ENCODE assay signal across 17 cellular contexts in the genomic region with DNA sequence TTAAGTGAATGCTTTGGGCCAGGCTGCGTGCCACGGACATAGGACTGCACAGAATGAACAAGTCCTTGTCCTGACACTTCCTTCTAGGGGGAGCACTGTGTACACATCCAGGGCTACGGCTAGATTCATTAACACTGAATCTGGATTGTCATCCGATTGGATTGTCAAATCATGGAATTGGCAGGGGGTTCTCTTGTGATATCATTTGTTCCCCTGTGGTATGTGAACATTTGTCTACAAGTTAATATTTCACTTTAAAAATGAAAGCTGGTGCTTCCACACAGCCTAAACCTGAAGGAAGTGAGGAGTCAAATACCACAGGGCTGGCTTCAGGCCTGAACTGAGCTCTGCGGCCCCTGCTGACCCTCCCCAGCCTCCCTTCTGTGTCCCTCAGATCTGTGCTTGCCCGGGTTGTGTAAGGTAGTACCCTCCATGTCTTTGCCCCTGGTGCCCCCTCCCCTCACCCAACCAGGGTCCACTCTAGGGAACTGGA.
A peak's percentile ranks its signal among the peaks of the same experiment; 100 is the strongest.
DNase-seq lines count a peak whose midpoint lies in the region; ATAC-seq, FAIRE-seq and TF ChIP-seq lines count a peak whose summit lies in the region.
"Had no signal": no experiment of that assay in that cellular context is flagged by ENCODE, and none has a peak within 500 bp of the region (broad histone marks: within the 10 kb centered on the region; RNA-seq: fewer than 3 reads in every experiment).

No MANE protein-coding gene starts in this region.

- no peaks in the 10 kb centered on the region for H4K20me1 ChIP-seq in SK-N-SH (ENCODE audit: insufficient read depth)

- H3K9me3 ChIP-seq in body of pancreas: no peaks in the 10 kb centered on the region
- no peaks in the 10 kb centered on the region for H3K9me3 ChIP-seq in pancreas
- H3K9me3 ChIP-seq in SK-N-SH: no peaks in the 10 kb centered on the region
- H3K9me3 ChIP-seq: A549 had no signal

- intact Hi-C loops in Calu3 (cut with micrococcal nuclease; ENCODE audit: unreplicated experiment): loop anchor here (5.0 kb wide), 1 partner anchor 165 kb away; the partner anchor contains the start of genes CBX3 and HNRNPA2B1
- intact Hi-C loops in body of pancreas (cut with DNase I): loop anchor here (5.0 to 10.0 kb wide), 2 partner anchors 272 to 475 kb away; no protein-coding TSS in a partner anchor
- intact Hi-C loops in pancreas (cut with DNase I): loop anchor here in 2 of 3 donors (5.0 to 10.0 kb wide), 3 partner anchors 75 to 475 kb away; partner anchors contain the start of gene SNX10 (in 1 of the 2)

- peaks cover 47% of the 10 kb centered on the region for H3K4me1 ChIP-seq in body of pancreas
- H3K4me1 ChIP-seq in pancreas: peaks cover 0 to 32% (median 22%) of the 10 kb centered on the region in 3 donors
- peaks cover 0 to 9% of the 10 kb centered on the region in 2 experiments; a peak in 2 of 4 replicates for H3K4me1 ChIP-seq in SK-N-SH (ENCODE audit: control insufficient read depth in 1 of 2, insufficient read depth in 2 of 2, low read depth in 1 of 2, low read length in 1 of 2)

- H3K4me1 Mint-ChIP-seq in Calu3 (ENCODE audit: low read depth, unreplicated experiment): peaks cover 46% of the 10 kb centered on the region
- H3K4me1 Mint-ChIP-seq in activated T-cell treated with anti-CD3 and anti-CD28 coated beads, Interleukin-2, amount 50 U/mL, for 4 hours (ENCODE audit: low read depth): peaks cover 7% of the 10 kb centered on the region

- no peak overlapping the region for H3K4me3 Mint-ChIP-seq in Calu3 (ENCODE audit: low read depth, unreplicated experiment)
- no peak overlapping the region for H3K4me3 Mint-ChIP-seq in activated T-cell treated with anti-CD3 and anti-CD28 coated beads, Interleukin-2, amount 50 U/mL, for 4 hours
- H3K4me3 Mint-ChIP-seq: CD14-positive monocyte; CD8-positive, alpha-beta T cell had no signal

- no peak for TF ChIP-seq RAD21 in SK-N-SH (IDR thresholded peaks at IDR 0.05; ENCODE audit: low read length)

- peak overlapping the region; percentile 60 to 82 (median 68) for H3K27ac ChIP-seq in body of pancreas
- peak overlapping the region in 3 of 4 donors; percentile 39 to 79 (median 73) for H3K27ac ChIP-seq in pancreas
- H3K27ac ChIP-seq in SK-N-SH (ENCODE audit: low read depth in 2 of 2, low read length in 1 of 2): no peak overlapping the region
- H3K27ac ChIP-seq: A549, GM23248, HL-60 had no signal

- H3K27me3 ChIP-seq in body of pancreas (no peaks in the 10 kb centered on the region), pancreas (no peaks in the 10 kb centered on the region), SK-N-SH (ENCODE audit: insufficient read depth) (peaks cover 23% of the 10 kb centered on the region; the same call in 1 of the 2 replicates)

- TF ChIP-seq CTCF in Calu3 (IDR thresholded peaks at IDR 0.05; ENCODE audit: unreplicated experiment): no peak
- no peak for TF ChIP-seq CTCF in body of pancreas (IDR thresholded peaks at IDR 0.05)
- TF ChIP-seq CTCF in pancreas (IDR thresholded peaks at IDR 0.05): no peak
- no peak for TF ChIP-seq CTCF in SK-N-SH (IDR thresholded peaks at IDR 0.05)

- no peak overlapping the region for H3K9ac ChIP-seq in SK-N-SH
- H3K9ac ChIP-seq: GM23248 had no signal

- no peak for TF ChIP-seq EP300 in SK-N-SH (IDR thresholded peaks at IDR 0.05; ENCODE audit: borderline replicate concordance in 1 of 2, low read depth in 1 of 2, low read length in 1 of 2)

- FAIRE-seq in pancreas (lab: Jason Lieb, UNC): no peak
- FAIRE-seq: A549, H54 had no signal

- peaks cover 5% of the 10 kb centered on the region for H3K36me3 Mint-ChIP-seq in Calu3 (ENCODE audit: insufficient read depth, unreplicated experiment)
- peaks cover 15% of the 10 kb centered on the region for H3K36me3 Mint-ChIP-seq in activated T-cell treated with anti-CD3 and anti-CD28 coated beads, Interleukin-2, amount 50 U/mL, for 4 hours (ENCODE audit: insufficient read depth)

- peak; percentile 76 for ATAC-seq in body of pancreas
- ATAC-seq in left lobe of liver: peak; percentile 69
- peak; percentile 33 to 67 (median 56) for ATAC-seq in pancreas
- no peak for ATAC-seq in activated T-cell treated with anti-CD3 and anti-CD28 coated beads, Interleukin-2, amount 50 U/mL, for 4 hours
- ATAC-seq: A549; CD8-positive, alpha-beta T cell; HCT116 had no signal

- no peaks in the 10 kb centered on the region for H3K79me2 ChIP-seq in SK-N-SH (ENCODE audit: insufficient read depth)

- TF ChIP-seq POLR2A in body of pancreas (IDR thresholded peaks at IDR 0.05): peak in 1 of 3 donors; percentile 20

- 62 to 63% methylated on average over 6 of the region's 6 CpGs for WGBS in body of pancreas, 2 donors
- 54 to 59% methylated on average over 6 of the region's 6 CpGs for WGBS in pancreas, 2 donors
- WGBS in SK-N-SH (ENCODE audit: low lambda C conversion rate): 61% methylated on average over 6 of the region's 6 CpGs

- POLR2A ChIA-PET in SK-N-SH (lab: Yijun Ruan, JAX): no interaction called here

- BruUV-seq in Calu3 (replicated peaks; lab: Mats Ljungman, UMichigan): no TSS peak

- no peak overlapping the region for H2AFZ ChIP-seq in SK-N-SH (ENCODE audit: low read depth)
- H2AFZ ChIP-seq: GM23248 had no signal

- no peaks in the 10 kb centered on the region for H3K9me2 ChIP-seq in SK-N-SH

- peak overlapping the region; percentile 37 for H3K27ac Mint-ChIP-seq in Calu3 (ENCODE audit: unreplicated experiment)
- H3K27ac Mint-ChIP-seq: CD8-positive, alpha-beta T cell had no signal

- H3K9me3 Mint-ChIP-seq in Calu3 (ENCODE audit: low read depth, unreplicated experiment): no peaks in the 10 kb centered on the region
- no peaks in the 10 kb centered on the region for H3K9me3 Mint-ChIP-seq in activated T-cell treated with anti-CD3 and anti-CD28 coated beads, Interleukin-2, amount 50 U/mL, for 4 hours
- H3K9me3 Mint-ChIP-seq: CD14-positive monocyte; CD8-positive, alpha-beta T cell had no signal

- DNase-seq in Calu3: peak; percentile 42
- DNase-seq in body of pancreas: peak in 3 of 4 donors; percentile 24 to 61 (median 35)
- DNase-seq in left lobe of liver (ENCODE audit: low spot score): peak; percentile 88
- DNase-seq in pancreas: peak in 2 of 6 donors; percentile 22 to 37
- no peak for DNase-seq in SK-N-SH
- DNase-seq in activated T-cell treated with anti-CD3 and anti-CD28 coated beads, Interleukin-2, amount 50 U/mL, for 4 hours: no peak
- DNase-seq in mesenteric fat pad (ENCODE audit: low spot score): no peak
- DNase-seq: CD8-positive, alpha-beta T cell; COR-L47; DND-41; GF-D8; GM23248 had no signal

- H3K4me3 ChIP-seq in body of pancreas (no peak overlapping the region), pancreas (no peak overlapping the region), SK-N-SH (ENCODE audit: low read depth in 2 of 2, low read length in 1 of 2) (no peak overlapping the region)
- H3K4me3 ChIP-seq: A549, GM23248 had no signal

- H3F3A ChIP-seq in SK-N-SH (replicated peaks; ENCODE audit: insufficient read depth): no peaks in the 10 kb centered on the region

- H3K4me2 ChIP-seq in SK-N-SH: no peak overlapping the region
- H3K4me2 ChIP-seq: A549 had no signal

- no peaks in the 10 kb centered on the region for H3K27me3 Mint-ChIP-seq in Calu3 (ENCODE audit: unreplicated experiment)
- H3K27me3 Mint-ChIP-seq in activated T-cell treated with anti-CD3 and anti-CD28 coated beads, Interleukin-2, amount 50 U/mL, for 4 hours (ENCODE audit: low read depth): peaks cover 1% of the 10 kb centered on the region

- H3K36me3 ChIP-seq in body of pancreas (replicated peaks in 1 of 2; ENCODE audit: insufficient read depth in 1 of 2, low read depth in 2 of 2): no peaks in the 10 kb centered on the region
- no peaks in the 10 kb centered on the region for H3K36me3 ChIP-seq in pancreas
- no peaks in the 10 kb centered on the region for H3K36me3 ChIP-seq in SK-N-SH (replicated peaks in 1 of 2; ENCODE audit: control insufficient read depth in 1 of 2, insufficient read depth in 2 of 2, low read length in 1 of 2)

- CTCF ChIA-PET in Calu3 (lab: Charles Lee): interaction anchor here (0.5 to 5.2 kb wide), 9 partner anchors 14 to 794 kb away, joined by 3 to 65 read pairs (median 4); no protein-coding TSS in a partner anchor
- CTCF ChIA-PET in SK-N-SH (lab: Yijun Ruan, JAX): interaction anchor here (1.1 to 18.0 kb wide), 6 partner anchors 11 to 773 kb away, joined by 3 to 603 read pairs (median 111); no protein-coding TSS in a partner anchor

TF ChIP-seq in SK-N-SH, 30 proteins besides CTCF, POLR2A, EP300 and RAD21 (continues in another document):
- TF ChIP-seq, protein P1, sequence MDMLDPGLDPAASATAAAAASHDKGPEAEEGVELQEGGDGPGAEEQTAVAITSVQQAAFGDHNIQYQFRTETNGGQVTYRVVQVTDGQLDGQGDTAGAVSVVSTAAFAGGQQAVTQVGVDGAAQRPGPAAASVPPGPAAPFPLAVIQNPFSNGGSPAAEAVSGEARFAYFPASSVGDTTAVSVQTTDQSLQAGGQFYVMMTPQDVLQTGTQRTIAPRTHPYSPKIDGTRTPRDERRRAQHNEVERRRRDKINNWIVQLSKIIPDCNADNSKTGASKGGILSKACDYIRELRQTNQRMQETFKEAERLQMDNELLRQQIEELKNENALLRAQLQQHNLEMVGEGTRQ (IDR thresholded peaks at IDR 0.05; ENCODE audit: borderline replicate concordance, low read depth, low read length): no peak
- TF ChIP-seq TCF12 (IDR thresholded peaks at IDR 0.05) (no peak), MAX (IDR thresholded peaks at IDR 0.05; ENCODE audit: low read depth) (no peak), CHD2 (IDR thresholded peaks at IDR 0.05; ENCODE audit: low read length, partially characterized antibody) (no peak), SMC3 (IDR thresholded peaks at IDR 0.05; ENCODE audit: low read depth, low read length) (no peak), SIN3A (IDR thresholded peaks at IDR 0.05; ENCODE audit: borderline replicate concordance, low read depth, low read length) (no peak), ELF1 (IDR thresholded peaks at IDR 0.05) (no peak)
- TF ChIP-seq, protein P2, sequence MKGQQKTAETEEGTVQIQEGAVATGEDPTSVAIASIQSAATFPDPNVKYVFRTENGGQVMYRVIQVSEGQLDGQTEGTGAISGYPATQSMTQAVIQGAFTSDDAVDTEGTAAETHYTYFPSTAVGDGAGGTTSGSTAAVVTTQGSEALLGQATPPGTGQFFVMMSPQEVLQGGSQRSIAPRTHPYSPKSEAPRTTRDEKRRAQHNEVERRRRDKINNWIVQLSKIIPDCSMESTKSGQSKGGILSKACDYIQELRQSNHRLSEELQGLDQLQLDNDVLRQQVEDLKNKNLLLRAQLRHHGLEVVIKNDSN (IDR thresholded peaks at IDR 0.05; ENCODE audit: borderline replicate concordance, low read depth): no peak

Comparison
In these comparisons a context has a peak if more than half of its experiments do, and no peak if none do; other contexts are left out.
1. DNase-seq: peak in Calu3 (single experiment), body of pancreas (3 of 4) and left lobe of liver (single experiment); none in SK-N-SH (single experiment), activated T-cell treated with anti-CD3 and anti-CD28 coated beads, Interleukin-2, amount 50 U/mL, for 4 hours (single experiment) and mesenteric fat pad (single experiment).
2. ATAC-seq: peak in body of pancreas (single experiment), left lobe of liver (single experiment) and pancreas (4 of 4); none in activated T-cell treated with anti-CD3 and anti-CD28 coated beads, Interleukin-2, amount 50 U/mL, for 4 hours (0 of 2).
3. H3K27ac ChIP-seq: peak in body of pancreas (4 of 4) and pancreas (3 of 4); none in SK-N-SH (0 of 2).